In genomic region chr18:32092422-32093105, GRCh38 we compare ENCODE assay signal across 8 cellular contexts. TPM values are rescaled to one million over a fixed set of nuclear protein-coding genes. Genes with fewer than 3 reads are reported as not detected.
DNase-seq lines count a peak whose midpoint lies in the region; ATAC-seq and TF ChIP-seq lines count a peak whose summit lies in the region.

No MANE protein-coding gene starts in this region.

- H3K4me3 ChIP-seq in Jurkat, Clone E6-1 (ENCODE audit: low read length) = peak overlapping the region; percentile 81
- H3K4me3 ChIP-seq in PC-3 (ENCODE audit: low read length) (peak overlapping the region; percentile 82), muscle layer of duodenum (ENCODE audit: low read depth in 1 of 2, low read length in 2 of 2) (peak overlapping the region; percentile 89 to 98)

- CTCF ChIA-PET in PC-3 (lab: Charles Lee) = no interaction called here

- peak overlapping the region; percentile 98 for H3K4me3 Mint-ChIP-seq in activated T-cell treated with anti-CD3 and anti-CD28 coated beads, Interleukin-2, amount 50 U/mL, for 4 hours

- no peak for TF ChIP-seq CTCF in PC-3 (conservative IDR thresholded peaks at IDR 0.05; ENCODE audit: low read depth, low read length)

- H3K27me3 Mint-ChIP-seq in activated T-cell treated with anti-CD3 and anti-CD28 coated beads, Interleukin-2, amount 50 U/mL, for 4 hours (ENCODE audit: low read depth) = no peaks in the 10 kb centered on the region

- peaks cover 22% of the 10 kb centered on the region for H3K36me3 Mint-ChIP-seq in activated T-cell treated with anti-CD3 and anti-CD28 coated beads, Interleukin-2, amount 50 U/mL, for 4 hours (ENCODE audit: insufficient read depth)

- H3K9ac ChIP-seq in PC-3 (ENCODE audit: low read length) = peak overlapping the region; percentile 83

- H3K27ac ChIP-seq in PC-3 (ENCODE audit: low read length) (peak overlapping the region; percentile 79; the same call in 1 of the 2 replicates), muscle layer of duodenum (ENCODE audit: low read length) (peak overlapping the region; percentile 93)

- H3K27me3 ChIP-seq in PC-3 (ENCODE audit: low read length) = no peaks in the 10 kb centered on the region
- no peaks in the 10 kb centered on the region for H3K27me3 ChIP-seq in muscle layer of duodenum (ENCODE audit: low read depth, low read length)

- H3K9me2 ChIP-seq in PC-3 (replicated peaks; ENCODE audit: low read length) = no peaks in the 10 kb centered on the region

- H3K4me1 ChIP-seq in PC-3 (ENCODE audit: insufficient read depth, low read length) = peaks cover 3% of the 10 kb centered on the region; the same call in 1 of the 2 replicates
- H3K4me1 ChIP-seq in muscle layer of duodenum (ENCODE audit: control insufficient read depth in 1 of 2, insufficient read depth in 2 of 2, low read length in 2 of 2) = peaks cover 6 to 11% of the 10 kb centered on the region in 2 donors

- H3K79me2 ChIP-seq in PC-3 (ENCODE audit: low read length) = peaks cover 50% of the 10 kb centered on the region

- peak; percentile 81 for ATAC-seq in GM21717 (IDR thresholded peaks at IDR 0.05; ENCODE audit: unreplicated experiment)
- peak; percentile 90 for ATAC-seq in PC-3
- ATAC-seq in activated T-cell treated with anti-CD3 and anti-CD28 coated beads, Interleukin-2, amount 50 U/mL, for 4 hours = peak; percentile 90
- ATAC-seq in esophagus mucosa = peak; percentile 99

- DNase-seq in DMS53 (lab: John Stamatoyannopoulos, UW) (peak; percentile 97), PC-3 (peak; percentile 82)
- peak; percentile 93 for DNase-seq in Jurkat, Clone E6-1 (ENCODE audit: low read depth, low spot score)
- DNase-seq in activated T-cell treated with anti-CD3 and anti-CD28 coated beads, Interleukin-2, amount 50 U/mL, for 4 hours = peak; percentile 100
- peak; percentile 99 for DNase-seq in stimulated activated CD8-positive, alpha-beta memory T cell treated with anti-CD3 and anti-CD28 coated beads, Interleukin-7, amount 100 ng/mL, for 24 hours (ENCODE audit: low read depth)

- POLR2A ChIA-PET in PC-3 (lab: Charles Lee; ENCODE audit: unreplicated experiment) = no interaction called here

- intact Hi-C loops in PC-3 (cut with micrococcal nuclease) = loop anchor here (1.0 kb wide), 1 partner anchor 149 kb away; the partner anchor contains the start of gene TRAPPC8

- H3F3A ChIP-seq in PC-3 (ENCODE audit: low read length, unreplicated experiment) = no peaks in the 10 kb centered on the region

- H3K4me1 Mint-ChIP-seq in activated T-cell treated with anti-CD3 and anti-CD28 coated beads, Interleukin-2, amount 50 U/mL, for 4 hours (ENCODE audit: low read depth) = peaks cover 45% of the 10 kb centered on the region

- H3K4me2 ChIP-seq in PC-3 (ENCODE audit: low read length) = peak overlapping the region; percentile 90

- peak overlapping the region; percentile 59; the same call in 1 of the 2 replicates for H2AFZ ChIP-seq in PC-3 (ENCODE audit: low read length)

- H3K36me3 ChIP-seq in PC-3 (ENCODE audit: low read depth, low read length) (no peaks in the 10 kb centered on the region), muscle layer of duodenum (ENCODE audit: control insufficient read depth in 1 of 2, insufficient read depth in 2 of 2, low read length in 2 of 2) (peaks cover 0 to 5% of the 10 kb centered on the region in 2 donors)

- no TSS peak for BruUV-seq in PC-3 (replicated peaks; lab: Mats Ljungman, UMichigan)

- H3K9me3 Mint-ChIP-seq in activated T-cell treated with anti-CD3 and anti-CD28 coated beads, Interleukin-2, amount 50 U/mL, for 4 hours = no peaks in the 10 kb centered on the region

- H3K9me3 ChIP-seq in PC-3 (ENCODE audit: low read length) (no peaks in the 10 kb centered on the region), muscle layer of duodenum (ENCODE audit: control insufficient read depth in 1 of 2, low read length in 2 of 2) (no peaks in the 10 kb centered on the region)

- H4K20me1 ChIP-seq in PC-3 (ENCODE audit: low read length) = peaks cover 4% of the 10 kb centered on the region

RNA-seq across cellular contexts. Expression of gene RNF138, which starts 0.9 kb away (rescaled TPM):
- 77.2 TPM for polyA plus RNA-seq in Jurkat, Clone E6-1 (2012; ENCODE audit: insufficient read depth, insufficient read length)
- 4.9 and 15.3 TPM in 2 replicates for total RNA-seq in PC-3 (2014; rRNA removed)
- total RNA-seq in activated T-cell treated with anti-CD3 and anti-CD28 coated beads, Interleukin-2, amount 50 U/mL, for 4 hours = 100 to 1,000 TPM in 2 of 3 donors, 10 to 100 TPM in 1; 96.0 to 120 (median 104) TPM
- total RNA-seq in esophagus mucosa = 19.5 TPM

Comparison
In these comparisons a context has a peak if more than half of its experiments do, and no peak if none do; other contexts are left out.
1. Peak in every context shown above with its lines: DNase-seq, ATAC-seq, H3K4me3 ChIP-seq and H3K27ac ChIP-seq.